ENCODE assay signal across 29 cellular contexts in the genomic region with DNA sequence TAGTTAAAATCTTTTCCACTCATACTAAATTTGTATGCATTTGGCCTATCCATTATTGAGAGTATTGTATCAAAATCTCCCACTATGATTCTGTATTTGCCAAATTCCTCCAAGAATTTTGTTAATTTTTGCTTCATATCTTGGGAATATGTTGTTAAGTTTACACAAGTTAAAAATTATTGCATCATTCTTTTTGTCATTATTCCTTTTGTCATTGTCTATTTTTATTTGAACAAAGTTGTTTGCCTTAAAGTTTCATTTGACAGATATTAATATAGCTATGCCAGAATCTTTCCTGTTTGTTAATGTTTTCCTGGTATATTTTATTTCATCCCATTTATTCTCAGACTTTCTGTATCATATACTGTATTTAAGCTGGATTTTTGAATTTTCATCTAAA. TPM values are rescaled to one million over a fixed set of nuclear protein-coding genes. Genes with fewer than 3 reads are reported as not detected.
"Had no signal": no experiment of that assay in that cellular context is flagged by ENCODE, and none has a peak within 500 bp of the region (broad histone marks: within the 10 kb centered on the region; RNA-seq: fewer than 3 reads in every experiment).

No MANE protein-coding gene starts in this region.

- H3K36me3 ChIP-seq: esophagus squamous epithelium, gastrocnemius medialis, heart right ventricle, left lung, lower lobe of right lung had no signal

- FAIRE-seq: endometrium, islet of Langerhans, keratinocyte had no signal

- H3K4me3 ChIP-seq: esophagus squamous epithelium, gastrocnemius medialis, heart right ventricle, left lung, lower lobe of right lung, mucosa of descending colon had no signal

- DNase-seq: cortex of kidney; effector CD8-positive, alpha-beta T cell; effector memory CD8-positive, alpha-beta T cell; endodermal cell; erythroblast; esophagus squamous epithelium; foreskin fibroblast; foreskin melanocyte; gastrocnemius medialis; glutamatergic neuron; head of caudate nucleus; heart right ventricle; hippocampal formation; left cardiac atrium; left lung; left ventricle myocardium superior; lower lobe of right lung; mesenchymal stem cell; mucosa of descending colon; naive B cell; naive thymus-derived CD8-positive, alpha-beta T cell had no signal

- H3K27me3 ChIP-seq: esophagus squamous epithelium, gastrocnemius medialis, left lung had no signal

- ATAC-seq: effector memory CD8-positive, alpha-beta T cell; esophagus mucosa; gastrocnemius medialis; heart right ventricle; left cardiac atrium; left lung; left ventricle myocardium superior; lower lobe of right lung; mucosa of descending colon; naive thymus-derived CD8-positive, alpha-beta T cell had no signal

- H3K27ac ChIP-seq: epithelial cell of prostate, esophagus squamous epithelium, gastrocnemius medialis, heart right ventricle, left lung, lower lobe of right lung had no signal

- H3K4me1 ChIP-seq: esophagus squamous epithelium, gastrocnemius medialis, heart right ventricle, left lung, lower lobe of right lung had no signal

- H3K9me3 ChIP-seq: esophagus squamous epithelium, gastrocnemius medialis, heart right ventricle, left lung, lower lobe of right lung, mucosa of descending colon had no signal

RNA-seq across cellular contexts. Expression of a gene that starts 41.3 kb away (rescaled TPM):
- total RNA-seq: glomerular endothelial cell, lung microvascular endothelial cell, myocyte had no signal
- polyA plus RNA-seq: keratinocyte; naive thymus-derived CD8-positive, alpha-beta T cell had no signal
